In the genomic region with DNA sequence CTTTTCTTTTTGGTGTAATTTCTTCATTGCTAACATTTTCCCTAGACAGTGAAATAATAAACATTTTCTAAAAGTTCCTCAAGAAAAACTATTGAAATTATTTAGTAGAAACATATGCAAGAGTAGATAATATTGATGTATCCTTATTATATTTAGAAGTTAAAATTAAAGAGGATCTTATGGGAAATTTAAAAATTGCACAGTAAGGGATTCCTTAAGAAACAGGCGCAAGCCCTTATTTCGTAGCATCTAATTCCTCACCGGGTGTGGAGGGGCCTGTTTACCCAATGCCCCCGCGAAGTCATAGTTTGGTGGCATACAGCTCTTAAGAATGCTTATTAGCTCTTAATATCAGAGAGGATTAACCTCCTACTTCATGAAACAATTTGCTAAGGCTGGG, we compare ENCODE assay signal across 25 cellular contexts.
"Had no signal": no experiment of that assay in that cellular context is flagged by ENCODE, and none has a peak within 500 bp of the region (broad histone marks: within the 10 kb centered on the region; RNA-seq: fewer than 3 reads in every experiment).

No MANE protein-coding gene starts in this region.

- H3K27ac ChIP-seq: neutrophil, pancreas, psoas muscle, skin epidermis, stomach, thoracic aorta, thyroid gland, tibial nerve, upper lobe of left lung, vagina had no signal

- H3K27me3 ChIP-seq: pancreas, stomach, thyroid gland, tibial nerve, upper lobe of left lung, vagina had no signal

- FAIRE-seq: pancreas, urothelium cell line had no signal

- H3K4me2 ChIP-seq: smooth muscle cell had no signal

- H3K4me3 ChIP-seq: pancreas, psoas muscle, skin epidermis, smooth muscle cell, stomach, thoracic aorta, thyroid gland, tibial nerve, upper lobe of left lung, vagina had no signal

- H3K4me1 ChIP-seq: pancreas, psoas muscle, stomach, thyroid gland, tibial nerve, upper lobe of left lung, vagina had no signal

- DNase-seq: nephron progenitor cell; nucleus accumbens; psoas muscle; stimulated activated CD4-positive, alpha-beta T cell treated with anti-CD3 and anti-CD28 coated beads, Interleukin-15, amount 100 ng/mL, for 24 hours; stimulated activated CD4-positive, alpha-beta T cell treated with anti-CD3 and anti-CD28 coated beads, Interleukin-2, amount 100 ng/mL, for 24 hours; stimulated activated CD4-positive, alpha-beta T cell treated with anti-CD3 and anti-CD28 coated beads, Interleukin-2, amount 100 ng/mL, for 48 hours; stimulated activated CD4-positive, alpha-beta T cell treated with anti-CD3 and anti-CD28 coated beads, Interleukin-4, amount 100 ng/mL, for 24 hours; stimulated activated naive B cell treated with anti-CD40 and anti-IgM and Interleukin-4, amounts not matched to agents 10 μg/mL and 1 μg/mL and 100 μg/mL, for 72 hours; stimulated activated naive CD4-positive, alpha-beta T cell treated with Interleukin-2 at 50 U/mL for 16 hours; stomach; thyroid gland; trophoblast cell; upper lobe of left lung had no signal

- H3K36me3 ChIP-seq: neutrophil, pancreas, stomach, thoracic aorta, thyroid gland, tibial nerve, upper lobe of left lung, vagina had no signal

- H3K9me3 ChIP-seq: neutrophil, pancreas, psoas muscle, thoracic aorta, thyroid gland, vagina had no signal

- ATAC-seq: naive thymus-derived CD8-positive, alpha-beta T cell; natural killer cell treated with Interleukin-12 subunit alpha and Interleukin-12 subunit beta and Interleukin-15 and Interleukin-18, amount 100 ng/mL, for 72 hours; pancreas; psoas muscle; right cardiac atrium; sciatic nerve; stimulated activated naive B cell treated with anti-CD40 and anti-IgM and Interleukin-4, amounts not matched to agents 10 μg/mL and 1 μg/mL and 100 μg/mL, for 72 hours had no signal
